In the genomic region with DNA sequence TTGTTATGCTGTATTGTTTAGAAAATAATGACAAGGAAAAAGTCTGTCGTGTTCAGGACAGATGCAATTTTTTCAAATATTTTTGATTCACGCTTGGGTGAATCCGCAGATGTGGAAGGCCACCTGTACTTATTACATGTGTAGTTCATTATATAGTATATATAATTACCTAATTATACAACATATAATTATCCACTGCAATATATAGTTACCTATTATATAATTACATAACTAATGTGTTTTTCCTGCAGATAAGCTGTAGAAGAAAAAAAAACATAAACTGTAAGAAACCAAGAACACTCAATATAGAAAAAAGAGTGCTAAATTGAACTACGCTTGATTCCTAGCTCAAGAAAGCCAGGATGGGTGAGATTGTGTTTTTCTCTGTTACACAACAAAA, we compare ENCODE assay signal across 19 cellular contexts.
DNase-seq lines count a peak whose midpoint lies in the region; ATAC-seq and TF ChIP-seq lines count a peak whose summit lies in the region.
"Had no signal": no experiment of that assay in that cellular context is flagged by ENCODE, and none has a peak within 500 bp of the region (broad histone marks: within the 10 kb centered on the region; RNA-seq: fewer than 3 reads in every experiment).

No MANE protein-coding gene starts in this region.

- peaks cover 37% of the 10 kb centered on the region for H3K4me1 ChIP-seq in GM23248 (ENCODE audit: insufficient read depth)

- no peaks in the 10 kb centered on the region for H4K20me1 ChIP-seq in GM23248 (ENCODE audit: insufficient read depth)

- H3K27me3 ChIP-seq in GM23248 (replicated peaks; ENCODE audit: insufficient read depth): no peaks in the 10 kb centered on the region

- 85 to 95% methylated on average over 4 of the region's 4 CpGs for WGBS in GM23248 (ENCODE audit: low coverage in 1 of 2, low lambda C conversion rate in 2 of 2, missing lambda C conversion rate in 2 of 2), 2 experiments

- H2AFZ ChIP-seq in GM23248: no peak overlapping the region

- ATAC-seq in omental fat pad (ENCODE audit: low FRiP score): no peak
- ATAC-seq: GM23338 had no signal

- DNase-seq in NCI-H526 treated with DMSO at 0.1 percent for 48 hours (lab: John Stamatoyannopoulos, UW) (peak; percentile 11), NCI-H526 (lab: John Stamatoyannopoulos, UW) (no peak), NCI-H1105 (lab: John Stamatoyannopoulos, UW) (peak; percentile 65), NCI-H69 (lab: John Stamatoyannopoulos, UW) (peak; percentile 47), GM23248 (no peak), glomerular visceral epithelial cell (ENCODE audit: extremely low spot score) (no peak), omental fat pad (ENCODE audit: low spot score) (no peak), HT-29 (ENCODE audit: low spot score) (no peak)
- DNase-seq: 8988T; C1 segment of cervical spinal cord; CD4-positive, CD25-positive, alpha-beta regulatory T cell; CD8-positive, alpha-beta memory T cell; COR-L47; DMS 273 treated with DMSO at 0.1 percent for 48 hours; DMS53; DND-41; HCEC 1CT; HFFc6 had no signal

- in situ Hi-C loops in GM23248 (cut with MboI): no loop called here

- H3K36me3 ChIP-seq in GM23248 (ENCODE audit: low read depth): no peaks in the 10 kb centered on the region

- H3K79me2 ChIP-seq in GM23248 (ENCODE audit: insufficient read depth): no peaks in the 10 kb centered on the region

- no peak overlapping the region for H3K27ac ChIP-seq in GM23248

- no peak overlapping the region for H3K4me3 ChIP-seq in GM23248
- H3K4me3 ChIP-seq: GM23338 had no signal

- H3F3A ChIP-seq in GM23248 (ENCODE audit: insufficient read depth): peaks cover 14% of the 10 kb centered on the region; the same call in 1 of the 2 replicates

- H3K9me2 ChIP-seq in GM23248 (ENCODE audit: insufficient read depth): no peaks in the 10 kb centered on the region

- no peaks in the 10 kb centered on the region for H3K9me3 ChIP-seq in GM23248 (ENCODE audit: low read depth)

- no peak overlapping the region for H3K9ac ChIP-seq in GM23248

- H3K4me2 ChIP-seq in GM23248 (ENCODE audit: unreplicated experiment): no peak overlapping the region
- H3K4me2 ChIP-seq: GM23338 had no signal

- no peak for TF ChIP-seq CTCF in omental fat pad (IDR thresholded peaks at IDR 0.05)

Comparison
In these comparisons a context has a peak if more than half of its experiments do, and no peak if none do; other contexts are left out.
1. DNase-seq: peak in NCI-H526 treated with DMSO at 0.1 percent for 48 hours (single experiment), NCI-H1105 (single experiment) and NCI-H69 (single experiment); none in NCI-H526 (0 of 2), GM23248 (single experiment), glomerular visceral epithelial cell (single experiment), omental fat pad (single experiment) and HT-29 (single experiment).